18 cellular contexts compared by ENCODE assay signal in genomic region chr1:156638189-156638588, GRCh38. TPM values are rescaled to one million over a fixed set of nuclear protein-coding genes. Genes with fewer than 3 reads are reported as not detected.
"Had no signal": no experiment of that assay in that cellular context is flagged by ENCODE, and none has a peak within 500 bp of the region (broad histone marks: within the 10 kb centered on the region; RNA-seq: fewer than 3 reads in every experiment).

No MANE protein-coding gene starts in this region.

- DNase-seq: activated CD4-positive, alpha-beta T cell treated with anti-CD3 and anti-CD28 coated beads, Interleukin-2, amount 50 U/mL, for 1 hour; activated naive CD8-positive, alpha-beta T cell treated with anti-CD3 and anti-CD28 coated beads for 36 hours; cerebellar nuclear complex; effector memory CD8-positive, alpha-beta T cell; kidney glomerular epithelial cell; mesendoderm; natural killer cell; spleen; stimulated activated CD4-positive, alpha-beta T cell treated with anti-CD3 and anti-CD28 coated beads, Interleukin-1b, Interleukin-23, amount 100 ng/mL, for 48 hours; stomach had no signal

- H3K36me3 ChIP-seq: spleen, stomach had no signal

- H3K9me3 ChIP-seq: spleen, stomach had no signal

- H3K27ac ChIP-seq: spleen, stomach had no signal

- H3K4me3 ChIP-seq: spleen, stomach had no signal

- FAIRE-seq: frontal cortex had no signal

RNA-seq across cellular contexts. Expression of gene BCAN, which starts 3.7 kb away (rescaled TPM):
- total RNA-seq: activated CD8-positive, alpha-beta memory T cell treated with anti-CD3 and anti-CD28 coated beads for 36 hours; activated naive CD8-positive, alpha-beta T cell treated with anti-CD3 and anti-CD28 coated beads for 36 hours; activated T-helper 1 cell treated with anti-CD3 and anti-CD28 coated beads, Interleukin-12 subunit alpha, Interleukin-12 subunit beta, Interleukin-2, Interleukin-4 antibody, amounts not matched to agents 30 ng/mL and 10 ng/mL and 1 ng/mL, durations not matched to agents 14 hours and 24 hours and 36 hours; epithelial cell of proximal tubule; liver; osteoblast; pulmonary artery endothelial cell; spleen had no signal

RNA-seq across cellular contexts. Expression of gene HAPLN2, which starts 19.0 kb away (rescaled TPM):
- total RNA-seq: activated CD8-positive, alpha-beta memory T cell treated with anti-CD3 and anti-CD28 coated beads for 36 hours; activated naive CD8-positive, alpha-beta T cell treated with anti-CD3 and anti-CD28 coated beads for 36 hours; activated T-helper 1 cell treated with anti-CD3 and anti-CD28 coated beads, Interleukin-12 subunit alpha, Interleukin-12 subunit beta, Interleukin-2, Interleukin-4 antibody, amounts not matched to agents 30 ng/mL and 10 ng/mL and 1 ng/mL, durations not matched to agents 14 hours and 24 hours and 36 hours; epithelial cell of proximal tubule; natural killer cell; osteoblast; pulmonary artery endothelial cell; stomach; urinary bladder had no signal

RNA-seq across cellular contexts. Expression of gene NES, which starts 39.0 kb away (rescaled TPM):
- total RNA-seq: activated CD8-positive, alpha-beta memory T cell treated with anti-CD3 and anti-CD28 coated beads for 36 hours; activated T-helper 1 cell treated with anti-CD3 and anti-CD28 coated beads, Interleukin-12 subunit alpha, Interleukin-12 subunit beta, Interleukin-2, Interleukin-4 antibody, amounts not matched to agents 30 ng/mL and 10 ng/mL and 1 ng/mL, durations not matched to agents 14 hours and 24 hours and 36 hours; natural killer cell had no signal
